Comparison of ENCODE assay signal across 13 cellular contexts in genomic region chr10:110837418-110838120, GRCh38. TPM values are rescaled to one million over a fixed set of nuclear protein-coding genes. Genes with fewer than 3 reads are reported as not detected.
DNase-seq lines count a peak whose midpoint lies in the region; ATAC-seq and TF ChIP-seq lines count a peak whose summit lies in the region.
"Had no signal": no experiment of that assay in that cellular context is flagged by ENCODE, and none has a peak within 500 bp of the region (broad histone marks: within the 10 kb centered on the region; RNA-seq: fewer than 3 reads in every experiment).

No MANE protein-coding gene starts in this region.

- intact Hi-C loops in Right ventricle myocardium inferior (cut with DNase I) (no loop called here), cardiac septum (cut with DNase I) (no loop called here), ovary (cut with DNase I) (loop anchor here in 1 of 4 donors (5.0 kb wide), 1 partner anchor 35 kb away; the partner anchor contains the start of gene PDCD4)

- H3K4me1 ChIP-seq in right atrium auricular region (peaks cover 0 to 68% of the 10 kb centered on the region in 2 donors), ovary (ENCODE audit: insufficient read depth) (peaks cover 55% of the 10 kb centered on the region)

- H3K36me3 ChIP-seq in right atrium auricular region (peaks cover 17% of the 10 kb centered on the region), ovary (no peaks in the 10 kb centered on the region)
- H3K36me3 ChIP-seq: upper lobe of left lung had no signal

- DNase-seq in Right ventricle myocardium inferior (ENCODE audit: missing footprints) (no peak), cardiac septum (ENCODE audit: low spot score) (no peak), right atrium auricular region (ENCODE audit: low spot score) (no peak), ovary (peak in 2 of 5 donors; percentile 58 to 61), mesenteric fat pad (ENCODE audit: low spot score) (no peak)
- DNase-seq in stimulated activated CD4-positive, alpha-beta T cell treated with anti-CD3 and anti-CD28 coated beads, Interleukin-15, amount 100 ng/mL, for 24 hours = no peak
- DNase-seq: activated naive CD4-positive, alpha-beta T cell treated with Interleukin-2 at 50 U/mL for 16 hours; foreskin keratinocyte; retina; upper lobe of left lung had no signal

- TF ChIP-seq EP300 in ovary (IDR thresholded peaks at IDR 0.05) = no peak

- no peak for TF ChIP-seq POLR2A in ovary (IDR thresholded peaks at IDR 0.05)

- H3K27ac ChIP-seq in right atrium auricular region = peak overlapping the region; percentile 74 to 75
- H3K27ac ChIP-seq in ovary = peak overlapping the region; percentile 37 to 85
- H3K27ac ChIP-seq: A549, foreskin keratinocyte had no signal

- no peak overlapping the region for H3K4me3 ChIP-seq in right atrium auricular region
- H3K4me3 ChIP-seq in ovary = no peak overlapping the region
- H3K4me3 ChIP-seq: A549, upper lobe of left lung had no signal

- H3K9me3 ChIP-seq in right atrium auricular region (no peaks in the 10 kb centered on the region), ovary (no peaks in the 10 kb centered on the region)
- H3K9me3 ChIP-seq: A549, upper lobe of left lung had no signal

- peak; percentile 20 for ATAC-seq in Right ventricle myocardium inferior
- no peak for ATAC-seq in HG02642 (IDR thresholded peaks at IDR 0.05; ENCODE audit: poor library complexity, unreplicated experiment)
- no peak for ATAC-seq in HG02763 (IDR thresholded peaks at IDR 0.05; ENCODE audit: unreplicated experiment)
- ATAC-seq: A549, foreskin keratinocyte had no signal

- WGBS in ovary, 3 donors = 4 to 18% (median 9%) methylated on average over 2 of the region's 2 CpGs

- no peaks in the 10 kb centered on the region for H3K27me3 ChIP-seq in right atrium auricular region
- no peaks in the 10 kb centered on the region for H3K27me3 ChIP-seq in ovary
- H3K27me3 ChIP-seq: foreskin keratinocyte, upper lobe of left lung had no signal

- no peak for TF ChIP-seq CTCF in right atrium auricular region (IDR thresholded peaks at IDR 0.05)
- no peak for TF ChIP-seq CTCF in ovary (IDR thresholded peaks at IDR 0.05)

RNA-seq across cellular contexts. Expression of gene PDCD4, which starts 34.2 kb away (rescaled TPM):
- total RNA-seq in Right ventricle myocardium inferior (71.6 TPM), cardiac septum (42.0 TPM), right atrium auricular region (10 to 100 TPM; 22.1 to 22.6 TPM), ovary (100 to 1,000 TPM; 103 to 399 (median 185) TPM), mesenteric fat pad (146 TPM)
- polyA plus RNA-seq in ovary = 100 to 1,000 TPM; 136 to 209 TPM
